ENCODE assay signal across 25 cellular contexts in the genomic region with DNA sequence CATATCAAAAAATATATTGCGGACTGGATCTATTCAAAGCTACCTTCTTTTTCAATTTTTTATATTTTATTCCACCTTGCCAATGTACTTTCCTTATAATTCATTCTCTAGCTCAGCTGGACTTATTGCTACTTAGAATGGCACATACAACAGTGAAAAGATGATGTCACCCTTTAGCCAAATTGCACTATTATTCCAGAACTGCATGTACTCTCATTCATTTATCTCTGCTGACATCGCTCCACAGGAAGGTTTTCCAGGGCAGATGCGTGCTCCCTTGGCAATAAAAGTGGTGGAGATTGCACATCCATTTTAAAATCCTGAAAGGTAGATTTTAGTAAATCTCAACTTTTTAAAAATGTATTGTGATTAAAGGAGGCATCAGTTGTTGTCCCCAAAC.
A peak's percentile ranks its signal among the peaks of the same experiment; 100 is the strongest.
DNase-seq lines count a peak whose midpoint lies in the region; ATAC-seq, FAIRE-seq and TF ChIP-seq lines count a peak whose summit lies in the region.
"Had no signal": no experiment of that assay in that cellular context is flagged by ENCODE, and none has a peak within 500 bp of the region (broad histone marks: within the 10 kb centered on the region; RNA-seq: fewer than 3 reads in every experiment).

No MANE protein-coding gene starts in this region.

- peak overlapping the region; percentile 14 for H3K27ac Mint-ChIP-seq in astrocyte (ENCODE audit: unreplicated experiment)
- H3K27ac Mint-ChIP-seq: dendritic cell treated with granulocyte-macrophage colony-stimulating factor and Interleukin-4, amounts not matched to agents 40 ng/mL and 50 ng/mL, for 4 days; immature natural killer cell; stimulated activated naive CD8-positive, alpha-beta T cell treated with anti-CD3 and anti-CD28 coated beads, Interleukin-15, Interleukin-2, amounts not matched to agents 100 ng/mL and 50 ng/mL, for 24 hours had no signal

- TF ChIP-seq CTCF in astrocyte (IDR thresholded peaks at IDR 0.05; ENCODE audit: insufficient read depth, low read depth, low read length) (no peak), left lung (IDR thresholded peaks at IDR 0.05) (no peak)

- no peak overlapping the region for H3K4me2 ChIP-seq in astrocyte (ENCODE audit: low read length)
- H3K4me2 ChIP-seq: KMS-11 had no signal

- no peak overlapping the region for H3K4me3 ChIP-seq in astrocyte (ENCODE audit: insufficient read depth, low read depth, low read length)
- no peak overlapping the region for H3K4me3 ChIP-seq in left lung
- H3K4me3 ChIP-seq: SJCRH30, upper lobe of left lung had no signal

- H3K36me3 ChIP-seq in astrocyte (ENCODE audit: insufficient read depth, low read length) (no peaks in the 10 kb centered on the region), left lung (no peaks in the 10 kb centered on the region)
- H3K36me3 ChIP-seq: SJCRH30, upper lobe of left lung had no signal

- H4K20me1 ChIP-seq in astrocyte (ENCODE audit: insufficient read depth, low read length), result no peaks in the 10 kb centered on the region

- no peak overlapping the region for H3K27ac ChIP-seq in astrocyte (ENCODE audit: low read depth, low read length)
- no peak overlapping the region for H3K27ac ChIP-seq in left lung
- H3K27ac ChIP-seq: KMS-11, SJCRH30, upper lobe of left lung had no signal

- H3K4me3 Mint-ChIP-seq in astrocyte (ENCODE audit: unreplicated experiment), result no peak overlapping the region
- H3K4me3 Mint-ChIP-seq: dendritic cell treated with granulocyte-macrophage colony-stimulating factor and Interleukin-4, amounts not matched to agents 40 ng/mL and 50 ng/mL, for 4 days; immature natural killer cell; stimulated activated naive CD8-positive, alpha-beta T cell treated with anti-CD3 and anti-CD28 coated beads, Interleukin-15, Interleukin-2, amounts not matched to agents 100 ng/mL and 50 ng/mL, for 24 hours had no signal

- H3K79me2 ChIP-seq in astrocyte (ENCODE audit: insufficient read depth, low read length), result no peaks in the 10 kb centered on the region

- intact Hi-C loops in left lung (cut with DNase I), result no loop called here

- FAIRE-seq in astrocyte (lab: Jason Lieb, UNC), result peak; percentile 13
- FAIRE-seq: bronchial epithelial cell, D721Med, GM18507 had no signal

- peak; percentile 6 for DNase-seq in NCI-H2107 treated with DMSO at 0.1 percent for 48 hours (lab: John Stamatoyannopoulos, UW; ENCODE audit: unreplicated experiment)
- DNase-seq in NCI-H2107 (lab: John Stamatoyannopoulos, UW), result no peak
- DNase-seq in NCI-H2227 treated with DMSO at 0.1 percent for 48 hours (lab: John Stamatoyannopoulos, UW), result peak; percentile 60
- no peak for DNase-seq in astrocyte (ENCODE audit: low read depth)
- DNase-seq in superior temporal gyrus (ENCODE audit: extremely low spot score), result peak; percentile 76
- DNase-seq in left lung, result no peak
- DNase-seq: 8988T; activated CD4-positive, alpha-beta T cell treated with anti-CD3 and anti-CD28 coated beads, Interleukin-2, amount 50 U/mL, for 48 hours; activated effector memory CD4-positive, alpha-beta T cell treated with anti-CD3 and anti-CD28 coated beads, Interleukin-2, amount 50 U/mL, for 16 hours; C1 segment of cervical spinal cord; immature natural killer cell; left ventricle myocardium superior; NCI-H2029 treated with DMSO at 0.1 percent for 48 hours; NCI-H82; SJCRH30; stimulated activated CD4-positive, alpha-beta T cell treated with anti-CD3 and anti-CD28 coated beads, Interleukin-4, amount 100 ng/mL, for 1 hour; upper lobe of left lung had no signal

- H3K27me3 Mint-ChIP-seq in astrocyte (ENCODE audit: low read depth, unreplicated experiment), result no peaks in the 10 kb centered on the region
- H3K27me3 Mint-ChIP-seq: dendritic cell treated with granulocyte-macrophage colony-stimulating factor and Interleukin-4, amounts not matched to agents 40 ng/mL and 50 ng/mL, for 4 days had no signal

- H3K4me1 ChIP-seq in astrocyte (ENCODE audit: insufficient read depth, low read length) (no peaks in the 10 kb centered on the region), left lung (no peaks in the 10 kb centered on the region)
- H3K4me1 ChIP-seq: SJCRH30, upper lobe of left lung had no signal

- H3K9me3 ChIP-seq in astrocyte (ENCODE audit: insufficient read depth, low read depth, low read length) (no peaks in the 10 kb centered on the region), left lung (no peaks in the 10 kb centered on the region)
- H3K9me3 ChIP-seq: SJCRH30, upper lobe of left lung had no signal

- no peaks in the 10 kb centered on the region for H3K36me3 Mint-ChIP-seq in astrocyte (ENCODE audit: low read depth, unreplicated experiment)
- H3K36me3 Mint-ChIP-seq: immature natural killer cell had no signal

- no peak overlapping the region for H2AFZ ChIP-seq in astrocyte (ENCODE audit: low read depth, low read length)

- no peak overlapping the region for H3K9ac ChIP-seq in astrocyte (ENCODE audit: low read length)
- H3K9ac ChIP-seq: KMS-11 had no signal

- H3K9me3 Mint-ChIP-seq in astrocyte (ENCODE audit: unreplicated experiment), result no peaks in the 10 kb centered on the region
- H3K9me3 Mint-ChIP-seq: dendritic cell treated with granulocyte-macrophage colony-stimulating factor and Interleukin-4, amounts not matched to agents 40 ng/mL and 50 ng/mL, for 4 days; immature natural killer cell; stimulated activated naive CD8-positive, alpha-beta T cell treated with anti-CD3 and anti-CD28 coated beads, Interleukin-15, Interleukin-2, amounts not matched to agents 100 ng/mL and 50 ng/mL, for 24 hours had no signal

- H3K4me1 Mint-ChIP-seq in astrocyte (ENCODE audit: low read depth, unreplicated experiment), result peaks cover 5% of the 10 kb centered on the region
- H3K4me1 Mint-ChIP-seq: immature natural killer cell had no signal

- no peak for ATAC-seq in left lung
- no peak for ATAC-seq in HG02571 (IDR thresholded peaks at IDR 0.05; ENCODE audit: unreplicated experiment)
- no peak for ATAC-seq in HG03571 (IDR thresholded peaks at IDR 0.05; ENCODE audit: unreplicated experiment)
- ATAC-seq: left ventricle myocardium superior had no signal

- H3K27me3 ChIP-seq in astrocyte (ENCODE audit: insufficient read depth, low read length) (peaks cover 5% of the 10 kb centered on the region), left lung (no peaks in the 10 kb centered on the region)
- H3K27me3 ChIP-seq: SJCRH30, upper lobe of left lung had no signal

Comparison
In these comparisons a context has a peak if more than half of its experiments do, and no peak if none do; other contexts are left out.
1. DNase-seq: peak in NCI-H2107 treated with DMSO at 0.1 percent for 48 hours (single experiment), NCI-H2227 treated with DMSO at 0.1 percent for 48 hours (single experiment) and superior temporal gyrus (single experiment); none in NCI-H2107 (single experiment), astrocyte (single experiment) and left lung (0 of 2).